Comparison of ENCODE assay signal across 8 cellular contexts in genomic region chr10:72875250-72876055, GRCh38. TPM values are rescaled to one million over a fixed set of nuclear protein-coding genes. Genes with fewer than 3 reads are reported as not detected.
DNase-seq lines count a peak whose midpoint lies in the region; ATAC-seq and TF ChIP-seq lines count a peak whose summit lies in the region.
"Had no signal": no experiment of that assay in that cellular context is flagged by ENCODE, and none has a peak within 500 bp of the region (broad histone marks: within the 10 kb centered on the region; RNA-seq: fewer than 3 reads in every experiment).

No MANE protein-coding gene starts in this region.

- no peak overlapping the region for H3K9ac ChIP-seq in SU-DHL-6 (ENCODE audit: low read length)

- no peak overlapping the region for H3K4me2 ChIP-seq in SU-DHL-6 (ENCODE audit: low read depth, low read length, poor library complexity, severe bottlenecking)

- H3K27ac Mint-ChIP-seq in immature natural killer cell, result no peak overlapping the region
- H3K27ac Mint-ChIP-seq in activated naive CD4-positive, alpha-beta T cell treated with anti-CD3 and anti-CD28 coated beads, Interleukin-2, amount 50 U/mL, for 72 hours, result no peak overlapping the region
- H3K27ac Mint-ChIP-seq: T-helper 1 cell treated with Interleukin-12 subunit alpha and Interleukin-12 subunit beta and Interleukin-4 antibody, amounts not matched to agents 30 μg/mL and 1 μg/mL, for 36 hours had no signal

- CTCF ChIA-PET in HEK293T (lab: Yijun Ruan, JAX), result interaction anchor here (1.2 kb wide), 1 partner anchor 511 kb away, joined by 3 read pairs; no protein-coding TSS in a partner anchor

- H3K27me3 ChIP-seq in SU-DHL-6 (ENCODE audit: low read length), result no peaks in the 10 kb centered on the region

- no peaks in the 10 kb centered on the region for H3K79me2 ChIP-seq in SU-DHL-6 (ENCODE audit: insufficient read depth, low read length)

- no peaks in the 10 kb centered on the region for H3K9me3 ChIP-seq in SU-DHL-6 (ENCODE audit: insufficient read depth, low read length)

- H3F3A ChIP-seq in SU-DHL-6 (ENCODE audit: insufficient read depth), result no peaks in the 10 kb centered on the region

- no peaks in the 10 kb centered on the region for H3K9me2 ChIP-seq in SU-DHL-6 (replicated peaks; ENCODE audit: insufficient read depth, low read length)

- H3K27me3 Mint-ChIP-seq in immature natural killer cell (ENCODE audit: low read depth in 3 of 3), result no peaks in the 10 kb centered on the region

- no peak for ATAC-seq in activated naive CD4-positive, alpha-beta T cell treated with anti-CD3 and anti-CD28 coated beads, Interleukin-2, amount 50 U/mL, for 72 hours
- no peak for ATAC-seq in HG02678 (IDR thresholded peaks at IDR 0.05; ENCODE audit: unreplicated experiment)

- peak; percentile 56 for TF ChIP-seq CTCF in SU-DHL-6 (IDR thresholded peaks at IDR 0.05; ENCODE audit: insufficient read depth, low read length, poor library complexity, severe bottlenecking)

- no peak overlapping the region for H3K4me3 Mint-ChIP-seq in immature natural killer cell
- H3K4me3 Mint-ChIP-seq: T-helper 1 cell treated with Interleukin-12 subunit alpha and Interleukin-12 subunit beta and Interleukin-4 antibody, amounts not matched to agents 30 μg/mL and 1 μg/mL, for 36 hours had no signal

- peaks cover 3% of the 10 kb centered on the region; the same call in 1 of the 2 replicates for H3K36me3 ChIP-seq in SU-DHL-6 (ENCODE audit: low read length)

- no peak overlapping the region for H2AFZ ChIP-seq in SU-DHL-6 (ENCODE audit: low read depth, low read length, severe bottlenecking)

- DNase-seq in DMS53 (lab: John Stamatoyannopoulos, UW) (peak; percentile 61), HEK293T (ENCODE audit: extremely low spot score) (peak; percentile 16), immature natural killer cell (peak in 2 of 3 donors; percentile 10 to 27), GDM1 (lab: John Stamatoyannopoulos, UW) (no peak)
- DNase-seq in activated naive CD4-positive, alpha-beta T cell treated with anti-CD3 and anti-CD28 coated beads, Interleukin-2, amount 50 U/mL, for 72 hours (ENCODE audit: low spot score in 2 of 2), result no peak

- POLR2A ChIA-PET in HEK293T (lab: Yijun Ruan, JAX), result no interaction called here

- no peaks in the 10 kb centered on the region for H3K4me1 Mint-ChIP-seq in immature natural killer cell

- no peaks in the 10 kb centered on the region for H4K20me1 ChIP-seq in SU-DHL-6 (ENCODE audit: low read depth, low read length)

- H3K27ac ChIP-seq in SU-DHL-6 (ENCODE audit: low read depth, low read length), result no peak overlapping the region

- H3K4me3 ChIP-seq in SU-DHL-6 (ENCODE audit: insufficient read depth, low read length, poor library complexity, severe bottlenecking), result no peak overlapping the region

- no peaks in the 10 kb centered on the region for H3K9me3 Mint-ChIP-seq in immature natural killer cell
- H3K9me3 Mint-ChIP-seq in activated naive CD4-positive, alpha-beta T cell treated with anti-CD3 and anti-CD28 coated beads, Interleukin-2, amount 50 U/mL, for 72 hours, result peaks cover 0 to 4% of the 10 kb centered on the region in 2 donors
- H3K9me3 Mint-ChIP-seq: T-helper 1 cell treated with Interleukin-12 subunit alpha and Interleukin-12 subunit beta and Interleukin-4 antibody, amounts not matched to agents 30 μg/mL and 1 μg/mL, for 36 hours had no signal

- peaks cover 5 to 16% (median 16%) of the 10 kb centered on the region in 3 donors for H3K36me3 Mint-ChIP-seq in immature natural killer cell
- peaks cover 0 to 15% of the 10 kb centered on the region in 2 donors for H3K36me3 Mint-ChIP-seq in activated naive CD4-positive, alpha-beta T cell treated with anti-CD3 and anti-CD28 coated beads, Interleukin-2, amount 50 U/mL, for 72 hours

TF ChIP-seq in HEK293T, 16 proteins besides CTCF, POLR2A, EP300 and RAD21:
- no peak for TF ChIP-seq L3MBTL2 (conservative IDR thresholded peaks at IDR 0.05)
- TF ChIP-seq HDGF (IDR thresholded peaks at IDR 0.05; ENCODE audit: borderline replicate concordance), result no peak
- TF ChIP-seq PKNOX1 (IDR thresholded peaks at IDR 0.05), result no peak
- no peak for TF ChIP-seq LEF1 (IDR thresholded peaks at IDR 0.05; ENCODE audit: borderline replicate concordance)
- no peak for TF ChIP-seq BHLHE40 (IDR thresholded peaks at IDR 0.05; ENCODE audit: borderline replicate concordance)
- TF ChIP-seq ELF4 (IDR thresholded peaks at IDR 0.05), result no peak
- TF ChIP-seq ARNT (IDR thresholded peaks at IDR 0.05), result no peak
- no peak for TF ChIP-seq ZNF384 (IDR thresholded peaks at IDR 0.05)
- TF ChIP-seq TARDBP (IDR thresholded peaks at IDR 0.05), result no peak
- no peak for TF ChIP-seq SP1 (IDR thresholded peaks at IDR 0.05)
- no peak for TF ChIP-seq NFRKB (IDR thresholded peaks at IDR 0.05)
- no peak for TF ChIP-seq FOXA1 (IDR thresholded peaks at IDR 0.05)
- TF ChIP-seq SUZ12 (IDR thresholded peaks at IDR 0.05), result no peak
- no peak for TF ChIP-seq FOXK2 (IDR thresholded peaks at IDR 0.05)
- TF ChIP-seq CTBP1 (IDR thresholded peaks at IDR 0.05; ENCODE audit: borderline replicate concordance), result no peak
- TF ChIP-seq FOXM1 (IDR thresholded peaks at IDR 0.05; ENCODE audit: borderline replicate concordance), result no peak
TF ChIP-seq in HEK293T: peak in this region for 0.

RNA-seq across cellular contexts. Expression of gene OIT3, which starts 18.1 kb away (rescaled TPM):
- not detected for polyA plus RNA-seq in immature natural killer cell
- not detected for total RNA-seq in activated naive CD4-positive, alpha-beta T cell treated with anti-CD3 and anti-CD28 coated beads, Interleukin-2, amount 50 U/mL, for 72 hours

Comparison
In these comparisons a context has a peak if more than half of its experiments do, and no peak if none do; other contexts are left out.
1. DNase-seq: peak in DMS53 (single experiment), HEK293T (single experiment) and immature natural killer cell (2 of 3); none in GDM1 (single experiment) and activated naive CD4-positive, alpha-beta T cell treated with anti-CD3 and anti-CD28 coated beads, Interleukin-2, amount 50 U/mL, for 72 hours (0 of 2).